Comparison of ENCODE assay signal across 1 cellular context in the genomic region with DNA sequence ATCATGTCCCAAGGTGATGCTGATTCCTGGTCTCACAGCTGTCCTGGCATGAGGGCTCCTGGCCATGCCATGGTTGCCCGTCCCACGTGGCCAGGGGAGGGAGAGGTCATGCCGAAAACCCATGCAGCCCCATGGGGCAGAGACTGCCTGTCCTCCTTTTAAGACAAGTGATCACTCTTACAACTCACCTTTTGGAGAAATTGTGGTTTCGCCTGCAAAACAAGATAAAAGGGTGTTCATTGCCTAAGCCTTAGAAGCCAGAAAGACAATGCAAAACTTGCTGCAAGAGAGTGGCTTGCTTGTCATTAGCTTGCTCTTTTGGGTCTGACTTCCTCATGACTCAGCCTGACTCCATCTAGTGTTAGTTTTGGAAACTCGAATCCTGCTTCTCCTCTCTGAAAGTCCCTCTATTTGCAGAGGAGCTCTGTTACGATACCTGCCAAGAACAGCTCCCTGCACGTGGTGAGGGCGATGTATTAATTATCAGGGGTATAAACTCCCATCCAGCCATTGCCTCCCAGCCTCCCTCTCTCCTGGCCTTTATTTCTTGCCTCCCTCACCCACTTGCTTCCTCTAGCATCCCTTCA.
TF ChIP-seq lines count a peak whose summit lies in the region.

No MANE protein-coding gene starts in this region.

TF ChIP-seq in HepG2, 621 proteins besides CTCF, POLR2A, EP300 and RAD21:
- TF ChIP-seq, protein P1, sequence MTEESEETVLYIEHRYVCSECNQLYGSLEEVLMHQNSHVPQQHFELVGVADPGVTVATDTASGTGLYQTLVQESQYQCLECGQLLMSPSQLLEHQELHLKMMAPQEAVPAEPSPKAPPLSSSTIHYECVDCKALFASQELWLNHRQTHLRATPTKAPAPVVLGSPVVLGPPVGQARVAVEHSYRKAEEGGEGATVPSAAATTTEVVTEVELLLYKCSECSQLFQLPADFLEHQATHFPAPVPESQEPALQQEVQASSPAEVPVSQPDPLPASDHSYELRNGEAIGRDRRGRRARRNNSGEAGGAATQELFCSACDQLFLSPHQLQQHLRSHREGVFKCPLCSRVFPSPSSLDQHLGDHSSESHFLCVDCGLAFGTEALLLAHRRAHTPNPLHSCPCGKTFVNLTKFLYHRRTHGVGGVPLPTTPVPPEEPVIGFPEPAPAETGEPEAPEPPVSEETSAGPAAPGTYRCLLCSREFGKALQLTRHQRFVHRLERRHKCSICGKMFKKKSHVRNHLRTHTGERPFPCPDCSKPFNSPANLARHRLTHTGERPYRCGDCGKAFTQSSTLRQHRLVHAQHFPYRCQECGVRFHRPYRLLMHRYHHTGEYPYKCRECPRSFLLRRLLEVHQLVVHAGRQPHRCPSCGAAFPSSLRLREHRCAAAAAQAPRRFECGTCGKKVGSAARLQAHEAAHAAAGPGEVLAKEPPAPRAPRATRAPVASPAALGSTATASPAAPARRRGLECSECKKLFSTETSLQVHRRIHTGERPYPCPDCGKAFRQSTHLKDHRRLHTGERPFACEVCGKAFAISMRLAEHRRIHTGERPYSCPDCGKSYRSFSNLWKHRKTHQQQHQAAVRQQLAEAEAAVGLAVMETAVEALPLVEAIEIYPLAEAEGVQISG (CRISPR knock-in tag; IDR thresholded peaks at IDR 0.05) = no peak
- TF ChIP-seq SMYD3 (CRISPR knock-in tag; IDR thresholded peaks at IDR 0.05) (no peak), PLRG1 (conservative IDR thresholded peaks at IDR 0.05) (no peak), GABPB1 (CRISPR knock-in tag; IDR thresholded peaks at IDR 0.05) (no peak), CHCHD3 (CRISPR knock-in tag; IDR thresholded peaks at IDR 0.05) (no peak), HHEX (CRISPR knock-in tag; IDR thresholded peaks at IDR 0.05) (no peak), CBX1 (IDR thresholded peaks at IDR 0.05; ENCODE audit: low read depth) (no peak), GABPA (IDR thresholded peaks at IDR 0.05; ENCODE audit: low read depth, low read length) (no peak), GABPA (CRISPR knock-in tag; IDR thresholded peaks at IDR 0.05; ENCODE audit: low read depth) (no peak), PAX8 (CRISPR knock-in tag; IDR thresholded peaks at IDR 0.05; ENCODE audit: borderline replicate concordance) (no peak), GTF3A (CRISPR knock-in tag; conservative IDR thresholded peaks at IDR 0.05) (no peak), NFIB (CRISPR knock-in tag; IDR thresholded peaks at IDR 0.05; ENCODE audit: borderline replicate concordance) (no peak), ZNF749 (CRISPR knock-in tag; IDR thresholded peaks at IDR 0.05; ENCODE audit: borderline replicate concordance) (no peak)
- TF ChIP-seq, protein P2, sequence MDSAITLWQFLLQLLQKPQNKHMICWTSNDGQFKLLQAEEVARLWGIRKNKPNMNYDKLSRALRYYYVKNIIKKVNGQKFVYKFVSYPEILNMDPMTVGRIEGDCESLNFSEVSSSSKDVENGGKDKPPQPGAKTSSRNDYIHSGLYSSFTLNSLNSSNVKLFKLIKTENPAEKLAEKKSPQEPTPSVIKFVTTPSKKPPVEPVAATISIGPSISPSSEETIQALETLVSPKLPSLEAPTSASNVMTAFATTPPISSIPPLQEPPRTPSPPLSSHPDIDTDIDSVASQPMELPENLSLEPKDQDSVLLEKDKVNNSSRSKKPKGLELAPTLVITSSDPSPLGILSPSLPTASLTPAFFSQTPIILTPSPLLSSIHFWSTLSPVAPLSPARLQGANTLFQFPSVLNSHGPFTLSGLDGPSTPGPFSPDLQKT (CRISPR knock-in tag; IDR thresholded peaks at IDR 0.05; ENCODE audit: borderline replicate concordance) = no peak
- TF ChIP-seq, protein P3, sequence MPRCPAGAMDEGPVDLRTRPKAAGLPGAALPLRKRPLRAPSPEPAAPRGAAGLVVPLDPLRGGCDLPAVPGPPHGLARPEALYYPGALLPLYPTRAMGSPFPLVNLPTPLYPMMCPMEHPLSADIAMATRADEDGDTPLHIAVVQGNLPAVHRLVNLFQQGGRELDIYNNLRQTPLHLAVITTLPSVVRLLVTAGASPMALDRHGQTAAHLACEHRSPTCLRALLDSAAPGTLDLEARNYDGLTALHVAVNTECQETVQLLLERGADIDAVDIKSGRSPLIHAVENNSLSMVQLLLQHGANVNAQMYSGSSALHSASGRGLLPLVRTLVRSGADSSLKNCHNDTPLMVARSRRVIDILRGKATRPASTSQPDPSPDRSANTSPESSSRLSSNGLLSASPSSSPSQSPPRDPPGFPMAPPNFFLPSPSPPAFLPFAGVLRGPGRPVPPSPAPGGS (CRISPR knock-in tag; IDR thresholded peaks at IDR 0.05) = no peak
- TF ChIP-seq, protein P4, sequence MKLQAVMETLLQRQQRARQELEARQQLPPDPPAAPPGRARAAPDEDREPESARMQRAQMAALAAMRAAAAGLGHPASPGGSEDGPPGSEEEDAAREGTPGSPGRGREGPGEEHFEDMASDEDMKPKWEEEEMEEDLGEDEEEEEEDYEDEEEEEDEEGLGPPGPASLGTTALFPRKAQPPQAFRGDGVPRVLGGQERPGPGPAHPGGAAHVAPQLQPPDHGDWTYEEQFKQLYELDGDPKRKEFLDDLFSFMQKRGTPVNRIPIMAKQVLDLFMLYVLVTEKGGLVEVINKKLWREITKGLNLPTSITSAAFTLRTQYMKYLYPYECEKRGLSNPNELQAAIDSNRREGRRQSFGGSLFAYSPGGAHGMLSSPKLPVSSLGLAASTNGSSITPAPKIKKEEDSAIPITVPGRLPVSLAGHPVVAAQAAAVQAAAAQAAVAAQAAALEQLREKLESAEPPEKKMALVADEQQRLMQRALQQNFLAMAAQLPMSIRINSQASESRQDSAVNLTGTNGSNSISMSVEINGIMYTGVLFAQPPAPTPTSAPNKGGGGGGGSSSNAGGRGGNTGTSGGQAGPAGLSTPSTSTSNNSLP (IDR thresholded peaks at IDR 0.05; ENCODE audit: low read depth, low read length) = no peak
